ENCODE assay signal across 8 cellular contexts in the genomic region with DNA sequence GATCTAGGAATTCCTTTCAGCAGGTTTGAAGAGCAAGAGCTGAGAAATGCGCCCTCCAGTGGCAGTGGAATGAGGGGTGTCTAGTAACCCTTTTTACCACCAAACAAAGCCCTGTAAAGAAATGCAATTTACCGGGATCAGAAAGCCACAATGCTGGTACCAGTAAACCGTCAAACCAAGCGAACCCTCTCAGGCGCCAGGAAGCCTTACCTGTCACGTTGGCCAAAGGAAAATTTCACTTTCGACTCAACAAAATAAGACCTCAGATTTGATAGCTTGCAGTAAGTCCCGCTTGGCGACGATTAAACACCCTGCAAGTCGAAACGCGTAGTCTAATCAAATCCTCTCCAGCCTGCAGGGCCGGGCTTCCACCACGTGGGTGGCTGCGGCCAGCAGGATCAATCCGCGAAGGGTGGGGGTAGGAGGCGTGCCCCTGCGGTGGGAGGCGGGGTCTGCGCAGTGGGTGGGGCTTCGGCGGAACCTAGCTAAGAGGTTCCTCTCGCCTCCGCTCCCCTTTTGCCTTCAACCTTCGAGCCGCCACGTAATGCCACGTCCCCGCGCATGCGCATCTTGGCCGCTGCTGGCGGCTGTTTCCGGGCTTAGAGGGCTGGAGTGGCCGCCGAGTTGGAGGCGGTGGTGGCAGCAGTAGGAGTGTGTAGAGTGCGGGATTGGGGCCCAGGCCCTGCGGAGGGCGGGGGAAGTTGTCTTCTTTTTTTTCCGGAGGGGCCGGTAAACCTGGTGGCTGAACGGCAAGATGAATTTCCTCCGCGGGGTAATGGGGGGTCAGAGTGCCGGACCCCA. TPM values are rescaled to one million over a fixed set of nuclear protein-coding genes. Genes with fewer than 3 reads are reported as not detected.
A peak's percentile ranks its signal among the peaks of the same experiment; 100 is the strongest.
DNase-seq lines count a peak whose midpoint lies in the region; ATAC-seq and TF ChIP-seq lines count a peak whose summit lies in the region.

A gene with protein sequence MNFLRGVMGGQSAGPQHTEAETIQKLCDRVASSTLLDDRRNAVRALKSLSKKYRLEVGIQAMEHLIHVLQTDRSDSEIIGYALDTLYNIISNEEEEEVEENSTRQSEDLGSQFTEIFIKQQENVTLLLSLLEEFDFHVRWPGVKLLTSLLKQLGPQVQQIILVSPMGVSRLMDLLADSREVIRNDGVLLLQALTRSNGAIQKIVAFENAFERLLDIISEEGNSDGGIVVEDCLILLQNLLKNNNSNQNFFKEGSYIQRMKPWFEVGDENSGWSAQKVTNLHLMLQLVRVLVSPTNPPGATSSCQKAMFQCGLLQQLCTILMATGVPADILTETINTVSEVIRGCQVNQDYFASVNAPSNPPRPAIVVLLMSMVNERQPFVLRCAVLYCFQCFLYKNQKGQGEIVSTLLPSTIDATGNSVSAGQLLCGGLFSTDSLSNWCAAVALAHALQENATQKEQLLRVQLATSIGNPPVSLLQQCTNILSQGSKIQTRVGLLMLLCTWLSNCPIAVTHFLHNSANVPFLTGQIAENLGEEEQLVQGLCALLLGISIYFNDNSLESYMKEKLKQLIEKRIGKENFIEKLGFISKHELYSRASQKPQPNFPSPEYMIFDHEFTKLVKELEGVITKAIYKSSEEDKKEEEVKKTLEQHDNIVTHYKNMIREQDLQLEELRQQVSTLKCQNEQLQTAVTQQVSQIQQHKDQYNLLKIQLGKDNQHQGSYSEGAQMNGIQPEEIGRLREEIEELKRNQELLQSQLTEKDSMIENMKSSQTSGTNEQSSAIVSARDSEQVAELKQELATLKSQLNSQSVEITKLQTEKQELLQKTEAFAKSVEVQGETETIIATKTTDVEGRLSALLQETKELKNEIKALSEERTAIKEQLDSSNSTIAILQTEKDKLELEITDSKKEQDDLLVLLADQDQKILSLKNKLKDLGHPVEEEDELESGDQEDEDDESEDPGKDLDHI (plus strand): TSS at position 512 of the 801 bp plus-strand sequence. CDS start 243 bp downstream, at position 755.

- peaks cover 68% of the 10 kb centered on the region for H3K79me2 ChIP-seq in hepatocyte

- WGBS in hepatocyte (ENCODE audit: low lambda C conversion rate, missing lambda C conversion rate), result under 1% methylated on average over 45 of the region's 48 CpGs

- H3K4me2 ChIP-seq in hepatocyte, result peak within 1 kb of the TSS; percentile 78

- H3K9me3 ChIP-seq in hepatocyte (ENCODE audit: low read depth), result no peaks in the 10 kb centered on the region

- H3K4me1 ChIP-seq in hepatocyte (ENCODE audit: insufficient read depth), result peaks cover 20% of the 10 kb centered on the region

- peak; percentile 84 for ATAC-seq in GM18511 (IDR thresholded peaks at IDR 0.05; ENCODE audit: unreplicated experiment)
- ATAC-seq in HG03039 (IDR thresholded peaks at IDR 0.05; ENCODE audit: unreplicated experiment), result peak; percentile 87

- no peaks in the 10 kb centered on the region for H3K27me3 ChIP-seq in hepatocyte

- H3K4me3 ChIP-seq in hepatocyte, result peak within 1 kb of the TSS; percentile 69

- TF ChIP-seq CTCF in hepatocyte (IDR thresholded peaks at IDR 0.05; ENCODE audit: poor library complexity), result peak; percentile 83

- DNase-seq in 8988T (peak; percentile 49), NCI-H2081 (lab: John Stamatoyannopoulos, UW) (peak; percentile 95 to 97), T1000 (lab: John Stamatoyannopoulos, UW) (peak; percentile 93), astrocyte of the hippocampus (ENCODE audit: low read depth, low spot score) (peak; percentile 100), hepatocyte (ENCODE audit: low spot score) (peak; percentile 99), retina (peak; percentile 97)

- peak within 1 kb of the TSS; percentile 67 for H2AFZ ChIP-seq in hepatocyte

- peak within 1 kb of the TSS; percentile 98 for H3K27ac ChIP-seq in hepatocyte

- H3K9me2 ChIP-seq in hepatocyte (replicated peaks; ENCODE audit: insufficient read depth), result no peaks in the 10 kb centered on the region

- H3K36me3 ChIP-seq in hepatocyte (replicated peaks; ENCODE audit: insufficient read depth, low read depth), result no peaks in the 10 kb centered on the region

- H4K20me1 ChIP-seq in hepatocyte (ENCODE audit: insufficient read depth, poor library complexity, severe bottlenecking), result no peaks in the 10 kb centered on the region

RNA-seq across cellular contexts. Expression of the gene that starts here (rescaled TPM):
- 113 and 116 TPM in 2 replicates for total RNA-seq in hepatocyte
- polyA plus RNA-seq in hepatocyte, result 50.4 and 58.3 TPM in 2 replicates

Comparison
In these comparisons a context has a peak if more than half of its experiments do, and no peak if none do; other contexts are left out.
1. Peak in every context shown above with its lines: DNase-seq, ATAC-seq, H3K4me3 ChIP-seq and H3K27ac ChIP-seq.
2. DNase-seq: peak in every context shown above with its lines; median percentile 100 in astrocyte of the hippocampus; 99 in hepatocyte; 97 in retina; 96 in NCI-H2081; 93 in T1000; 49 in 8988T.